In the genomic region with DNA sequence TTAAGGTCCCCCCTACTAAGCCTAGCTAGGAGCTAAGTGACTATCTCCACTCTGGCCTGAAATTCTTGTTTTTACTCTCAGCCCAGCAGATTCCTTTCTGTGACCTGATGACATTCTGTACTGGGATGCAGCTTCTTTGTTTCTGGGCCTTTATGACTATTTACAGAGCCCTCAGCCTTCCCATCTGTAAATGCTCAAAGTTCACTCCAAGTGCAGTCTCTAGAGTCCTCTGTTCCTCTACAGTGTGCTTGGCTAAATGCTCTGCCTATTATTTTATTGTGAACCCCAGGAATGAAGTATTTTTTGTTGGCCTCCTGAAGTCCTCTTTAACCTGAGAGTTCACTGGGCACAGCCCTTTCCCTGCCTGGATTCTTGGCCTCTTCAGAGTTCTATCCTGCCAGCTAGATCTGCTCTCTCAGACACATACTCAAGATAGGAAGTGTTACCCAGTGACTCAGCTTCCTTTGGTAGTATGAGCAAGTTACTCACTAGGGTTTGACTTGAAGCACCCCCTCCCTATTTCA, we compare ENCODE assay signal across 8 cellular contexts.
DNase-seq lines count a peak whose midpoint lies in the region; ATAC-seq and TF ChIP-seq lines count a peak whose summit lies in the region.

No MANE protein-coding gene starts in this region.

- H3K9me3 ChIP-seq in body of pancreas (no peaks in the 10 kb centered on the region), neural progenitor cell (ENCODE audit: low read depth) (no peaks in the 10 kb centered on the region)

- ATAC-seq in HG03039 (IDR thresholded peaks at IDR 0.05; ENCODE audit: unreplicated experiment) (peak; percentile 49), body of pancreas (peak; percentile 69)
- no peak for ATAC-seq in naive thymus-derived CD8-positive, alpha-beta T cell

- H3K27me3 ChIP-seq in body of pancreas (no peaks in the 10 kb centered on the region), neural progenitor cell (no peaks in the 10 kb centered on the region)

- no peaks in the 10 kb centered on the region for H3K27me3 Mint-ChIP-seq in neural progenitor cell (ENCODE audit: insufficient read depth, low read depth)
- H3K27me3 Mint-ChIP-seq in naive thymus-derived CD8-positive, alpha-beta T cell = peaks cover 0 to 2% (median 0%) of the 10 kb centered on the region in 5 donors

- intact Hi-C loops in body of pancreas (cut with DNase I) = no loop called here

- peak; percentile 10 for DNase-seq in GM19240 (ENCODE audit: insufficient read length, low spot score)
- peak in 1 of 4 donors; percentile 8 for DNase-seq in body of pancreas
- DNase-seq in neural progenitor cell (ENCODE audit: low spot score) = no peak
- DNase-seq in naive thymus-derived CD8-positive, alpha-beta T cell = no peak
- no peak for DNase-seq in NCI-H1436 (lab: John Stamatoyannopoulos, UW)
- no peak for DNase-seq in middle frontal gyrus (ENCODE audit: extremely low spot score, low spot score)
- no peak for DNase-seq in hippocampal formation (lab: John Stamatoyannopoulos, UW)

- H3K4me3 ChIP-seq in body of pancreas = no peak overlapping the region
- no peak overlapping the region for H3K4me3 ChIP-seq in neural progenitor cell

- H3K4me1 ChIP-seq in body of pancreas (no peaks in the 10 kb centered on the region), neural progenitor cell (no peaks in the 10 kb centered on the region)

- H3K36me3 ChIP-seq in body of pancreas (replicated peaks in 1 of 2; ENCODE audit: insufficient read depth in 1 of 2, low read depth in 2 of 2) = no peaks in the 10 kb centered on the region
- no peaks in the 10 kb centered on the region for H3K36me3 ChIP-seq in neural progenitor cell

- peaks cover 4% of the 10 kb centered on the region for H3K9me3 Mint-ChIP-seq in neural progenitor cell
- H3K9me3 Mint-ChIP-seq in naive thymus-derived CD8-positive, alpha-beta T cell = peaks cover 0 to 3% (median 0%) of the 10 kb centered on the region in 9 donors

- no peak overlapping the region for H3K9ac ChIP-seq in neural progenitor cell

- no peak overlapping the region for H3K4me3 Mint-ChIP-seq in neural progenitor cell
- H3K4me3 Mint-ChIP-seq in naive thymus-derived CD8-positive, alpha-beta T cell = no peak overlapping the region

- no peak for TF ChIP-seq POLR2A in body of pancreas (IDR thresholded peaks at IDR 0.05)

- H3K79me2 ChIP-seq in neural progenitor cell (ENCODE audit: low read depth) = no peaks in the 10 kb centered on the region

- H3K36me3 Mint-ChIP-seq in neural progenitor cell = peaks cover 2% of the 10 kb centered on the region
- H3K36me3 Mint-ChIP-seq in naive thymus-derived CD8-positive, alpha-beta T cell = no peaks in the 10 kb centered on the region

- H4K20me1 ChIP-seq in neural progenitor cell (ENCODE audit: low read depth) = no peaks in the 10 kb centered on the region

- H3K27ac Mint-ChIP-seq in neural progenitor cell = peak overlapping the region; percentile 32
- H3K27ac Mint-ChIP-seq in naive thymus-derived CD8-positive, alpha-beta T cell = no peak overlapping the region

- H3F3A ChIP-seq in neural progenitor cell (ENCODE audit: low read depth) = no peaks in the 10 kb centered on the region

- H3K27ac ChIP-seq in body of pancreas = peak overlapping the region in 1 of 4 donors; percentile 6
- H3K27ac ChIP-seq in neural progenitor cell = no peak overlapping the region

- H2AFZ ChIP-seq in neural progenitor cell (replicated peaks) = peak overlapping the region; percentile 22

- no peaks in the 10 kb centered on the region for H3K4me1 Mint-ChIP-seq in neural progenitor cell
- peaks cover 0 to 10% (median 2%) of the 10 kb centered on the region in 4 donors for H3K4me1 Mint-ChIP-seq in naive thymus-derived CD8-positive, alpha-beta T cell

- POLR2A ChIA-PET in naive thymus-derived CD8-positive, alpha-beta T cell (lab: Charles Lee) = no interaction called here

- no peak overlapping the region for H3K4me2 ChIP-seq in neural progenitor cell

- TF ChIP-seq CTCF in body of pancreas (IDR thresholded peaks at IDR 0.05) = no peak
- TF ChIP-seq CTCF in neural progenitor cell (IDR thresholded peaks at IDR 0.05) = no peak

Comparison
In these comparisons a context has a peak if more than half of its experiments do, and no peak if none do; other contexts are left out.
1. ATAC-seq: peak in HG03039 (single experiment) and body of pancreas (single experiment); none in naive thymus-derived CD8-positive, alpha-beta T cell (0 of 2).